ENCODE assay signal across 8 cellular contexts in the genomic region with DNA sequence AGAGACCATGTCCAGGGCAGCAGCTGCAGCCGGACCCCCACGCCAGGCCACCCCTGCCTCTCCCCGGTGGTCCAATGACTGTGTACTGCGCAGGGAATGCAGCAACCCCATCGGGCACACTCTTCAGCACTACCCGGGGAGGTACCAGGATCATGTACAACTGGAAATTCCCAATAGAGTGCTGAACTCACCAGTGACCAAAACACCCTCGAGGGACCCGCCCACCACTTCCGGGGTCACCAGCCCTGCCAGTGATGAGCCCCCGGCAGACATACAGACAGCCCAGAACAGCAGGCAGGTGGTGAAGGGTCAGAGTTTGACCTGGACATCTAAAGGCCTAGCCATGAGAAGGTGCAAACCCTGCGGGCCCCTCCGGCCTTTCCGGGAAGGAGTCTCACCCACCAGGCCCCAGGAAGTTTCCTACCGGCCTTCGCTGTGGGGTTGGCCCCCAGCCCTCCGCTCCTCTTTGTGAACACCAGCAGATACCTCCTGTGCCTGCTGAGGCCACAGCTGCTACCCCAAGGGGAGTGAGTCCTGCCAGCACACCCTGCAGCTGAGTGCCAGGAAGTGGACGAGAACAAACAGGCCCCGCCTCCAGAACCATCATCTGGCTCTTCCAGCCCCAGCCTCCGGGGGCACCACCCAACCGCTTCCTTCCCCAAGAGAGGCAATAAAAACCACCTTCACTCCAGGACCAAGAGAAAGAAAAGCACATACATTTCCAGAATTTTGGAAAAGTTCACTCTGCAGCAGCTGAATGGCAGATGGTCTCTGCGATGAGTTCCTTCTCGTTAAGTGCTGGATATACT.
DNase-seq lines count a peak whose midpoint lies in the region; ATAC-seq and TF ChIP-seq lines count a peak whose summit lies in the region.

No MANE protein-coding gene starts in this region.

- CTCF ChIA-PET in RWPE1 (lab: Yijun Ruan, JAX), result interaction anchor here (0.6 to 1.0 kb wide), 2 partner anchors 31 to 200 kb away, joined by 3 to 4 read pairs; no protein-coding TSS in a partner anchor

- ATAC-seq in GM18868 (IDR thresholded peaks at IDR 0.05; ENCODE audit: unreplicated experiment) (peak; percentile 91), HG03342 (IDR thresholded peaks at IDR 0.05; ENCODE audit: unreplicated experiment) (peak; percentile 82)

- DNase-seq in ACHN, result peak; percentile 75
- peak; percentile 63 for DNase-seq in RWPE1 (ENCODE audit: low spot score)
- DNase-seq in activated effector memory CD4-positive, alpha-beta T cell treated with Interleukin-2 at 50 U/mL for 16 hours, result peak; percentile 61
- peak in 34 of 42 donors; percentile 9 to 61 (median 36) for DNase-seq in head of caudate nucleus
- peak; percentile 19 for DNase-seq in putamen (ENCODE audit: low spot score)
- no peak for DNase-seq in NK-92 (lab: John Stamatoyannopoulos, UW; ENCODE audit: unreplicated experiment)

- POLR2A ChIA-PET in RWPE1 (lab: Yijun Ruan, JAX; ENCODE audit: low non-redundant PET), result no interaction called here

- in situ Hi-C loops in ACHN (cut with HindIII; ENCODE audit: low pct_ligation_motif_present, low pct_unique_long_range_greater_than_20kb, low sequenced_read_pairs), result no loop called here

- TF ChIP-seq CTCF in RWPE1 (conservative IDR thresholded peaks at IDR 0.05; ENCODE audit: low read depth), result no peak

- intact Hi-C loops in head of caudate nucleus (cut with DNase I), result no loop called here

- peak overlapping the region; percentile 56 for H3K27ac ChIP-seq in RWPE1
